ENCODE assay signal across 8 cellular contexts in genomic region chr12:4604684-4605193, GRCh38. TPM values are rescaled to one million over a fixed set of nuclear protein-coding genes. Genes with fewer than 3 reads are reported as not detected.
DNase-seq lines count a peak whose midpoint lies in the region; ATAC-seq, FAIRE-seq and TF ChIP-seq lines count a peak whose summit lies in the region.

No MANE protein-coding gene starts in this region.

- no peaks in the 10 kb centered on the region for H4K20me1 ChIP-seq in BLaER1 treated with 17β-estradiol and CSF1 and Interleukin-3, amounts not matched to agents 10 nM and 100 nM
- H4K20me1 ChIP-seq in HepG2 (ENCODE audit: insufficient read depth, low read length) = no peaks in the 10 kb centered on the region

- TF ChIP-seq POLR2A in HepG2 (IDR thresholded peaks at IDR 0.05; ENCODE audit: insufficient read depth in 1 of 2, low read depth in 2 of 2, low read length in 2 of 2) = peak; percentile 44 to 67; a peak in 3 of 4 replicates

- DNase-seq in NCI-H524 (lab: John Stamatoyannopoulos, UW) = peak; percentile 73 to 79
- peak; percentile 75 for DNase-seq in activated CD4-positive, alpha-beta T cell treated with anti-CD3 and anti-CD28 coated beads, Interleukin-2, amount 50 U/mL, for 1 hour
- peak; percentile 87 for DNase-seq in dermis blood vessel endothelial cell
- DNase-seq in HepG2 (ENCODE audit: low spot score) = peak; percentile 78
- DNase-seq in stimulated activated CD4-positive, alpha-beta T cell treated with anti-CD3 and anti-CD28 coated beads, Interleukin-4, amount 100 ng/mL, for 1 hour = peak; percentile 77

- ATAC-seq in GM19043 (IDR thresholded peaks at IDR 0.05; ENCODE audit: low read depth, unreplicated experiment) (peak; percentile 86), HG03378 (IDR thresholded peaks at IDR 0.05; ENCODE audit: unreplicated experiment) (peak; percentile 93), HepG2 (peak; percentile 97)

- 0 out of 20 replicates have a peak, but pooled peaks cover 0 to 3% (median 0%) of the 10 kb centered on the region in 10 experiments for H3K4me1 ChIP-seq in BLaER1 treated with 17β-estradiol and CSF1 and Interleukin-3, amounts not matched to agents 10 nM and 100 nM
- H3K4me1 ChIP-seq in HepG2 (ENCODE audit: insufficient read depth, low read length) = peaks cover 14% of the 10 kb centered on the region

- peak; percentile 83 for FAIRE-seq in HepG2 (lab: Jason Lieb, UNC)

- peak overlapping the region; percentile 53 to 76 (median 65); a peak in 20 of 22 replicates for H3K9ac ChIP-seq in BLaER1 treated with 17β-estradiol and CSF1 and Interleukin-3, amounts not matched to agents 10 nM and 100 nM
- peak overlapping the region; percentile 75 for H3K9ac ChIP-seq in HepG2 (ENCODE audit: insufficient read depth, low read depth, low read length)

- peak overlapping the region; percentile 59 for H2AFZ ChIP-seq in HepG2 (ENCODE audit: low read length)

- peaks cover 2% of the 10 kb centered on the region for H3K79me2 ChIP-seq in HepG2 (ENCODE audit: insufficient read depth, low read length)

- no peaks in the 10 kb centered on the region for H3K27me3 ChIP-seq in BLaER1 treated with 17β-estradiol and CSF1 and Interleukin-3, amounts not matched to agents 10 nM and 100 nM
- 0 out of 5 replicates have a peak, but pooled peaks cover 0 to 4% of the 10 kb centered on the region in 2 experiments for H3K27me3 ChIP-seq in HepG2 (ENCODE audit: control insufficient read depth in 1 of 2, insufficient read depth in 2 of 2, low read length in 2 of 2)

- no peaks in the 10 kb centered on the region for H3K9me3 ChIP-seq in BLaER1 treated with 17β-estradiol and CSF1 and Interleukin-3, amounts not matched to agents 10 nM and 100 nM (replicated peaks in 1 of 11)
- no peaks in the 10 kb centered on the region for H3K9me3 ChIP-seq in HepG2 (ENCODE audit: low read length)

- no TSS peak for BruUV-seq in HepG2 (replicated peaks; lab: Mats Ljungman, UMichigan)

- peak; percentile 93 for TF ChIP-seq CTCF in HepG2 (CRISPR knock-in tag; IDR thresholded peaks at IDR 0.05)

- CTCF ChIA-PET in HepG2 (lab: Yijun Ruan, JAX; ENCODE audit: low intra/inter-chr PET ratio, low total read pairs) = interaction anchor here (0.9 kb wide), 1 partner anchor 154 kb away, joined by 4 read pairs; no protein-coding TSS in a partner anchor

- POLR2A ChIA-PET in HepG2 (lab: Yijun Ruan, JAX) = interaction anchor here (1.3 kb wide), 1 partner anchor 44 kb away, joined by 4 read pairs; the partner anchor contains the start of genes AKAP3 and NDUFA9

- peak overlapping the region; percentile 34 to 72 (median 48); a peak in 20 of 22 replicates for H3K4me2 ChIP-seq in BLaER1 treated with 17β-estradiol and CSF1 and Interleukin-3, amounts not matched to agents 10 nM and 100 nM
- H3K4me2 ChIP-seq in HepG2 (ENCODE audit: low read depth, low read length) = peak overlapping the region; percentile 71

- in situ Hi-C loops in HepG2 (cut with HindIII; ENCODE audit: extremely low pct_ligation_motif_present, low pct_unique_long_range_greater_than_20kb) = no loop called here

- peak overlapping the region in 6 of 11 experiments; percentile 3 to 57 (median 44); a peak in 8 of 22 replicates for H3K27ac ChIP-seq in BLaER1 treated with 17β-estradiol and CSF1 and Interleukin-3, amounts not matched to agents 10 nM and 100 nM
- H3K27ac ChIP-seq in HepG2 (ENCODE audit: extremely low read length, insufficient read depth, low read length) = no peak overlapping the region

- no peaks in the 10 kb centered on the region for H3K36me3 ChIP-seq in BLaER1 treated with 17β-estradiol and CSF1 and Interleukin-3, amounts not matched to agents 10 nM and 100 nM
- no peaks in the 10 kb centered on the region; a peak in 1 of 5 replicates for H3K36me3 ChIP-seq in HepG2 (replicated peaks in 1 of 2; ENCODE audit: control insufficient read depth in 1 of 2, insufficient read depth in 2 of 2, low read length in 2 of 2)

- no peak for TF ChIP-seq RAD21 in HepG2 (CRISPR knock-in tag; IDR thresholded peaks at IDR 0.05)

- TF ChIP-seq EP300 in HepG2 (IDR thresholded peaks at IDR 0.05; ENCODE audit: low read depth in 2 of 2, low read length in 2 of 2) = no peak
- no peak for TF ChIP-seq EP300 in HepG2 (CRISPR knock-in tag; IDR thresholded peaks at IDR 0.05; ENCODE audit: borderline replicate concordance)

- intact Hi-C loops in HepG2 (cut with micrococcal nuclease; ENCODE audit: unreplicated experiment) = loop anchor here (2.0 to 10.0 kb wide), 2 partner anchors 44 to 150 kb away; partner anchors contain the start of genes AKAP3 and NDUFA9

- under 1% methylated on average over 14 of the region's 25 CpGs for WGBS in HepG2 (ENCODE audit: low lambda C conversion rate)

- peak overlapping the region; percentile 55 to 74 (median 64) for H3K4me3 ChIP-seq in BLaER1 treated with 17β-estradiol and CSF1 and Interleukin-3, amounts not matched to agents 10 nM and 100 nM
- H3K4me3 ChIP-seq in HepG2 (replicated peaks in 1 of 3; ENCODE audit: insufficient read depth in 1 of 3, low read depth in 2 of 3, low read length in 3 of 3) = peak overlapping the region; percentile 77 to 98 (median 91)

RNA-seq across cellular contexts. Expression of gene DYRK4, which starts 42.7 kb away (rescaled TPM):
- 18.9 and 29.0 TPM in 2 replicates for total RNA-seq in dermis blood vessel endothelial cell
- 40.2 and 47.4 TPM in 2 replicates for total RNA-seq in HepG2 (2016; rRNA removed; fragmentation: Illumina TruSeq; extraction: Trizol)
- total RNA-seq in HepG2 (2016; cell fraction: cytosol; rRNA removed; fragmentation: Illumina TruSeq; extraction: Trizol; ENCODE audit: low read depth) = 18.4 and 26.2 TPM in 2 replicates
- total RNA-seq in HepG2 (2016; cell fraction: insoluble cytoplasmic fraction; rRNA removed; fragmentation: Illumina TruSeq; extraction: Trizol) = 31.6 and 50.5 TPM in 2 replicates
- total RNA-seq in HepG2 (2016; cell fraction: membrane; rRNA removed; fragmentation: Illumina TruSeq; extraction: Trizol) = 29.5 and 31.7 TPM in 2 replicates
- 20.3 and 23.7 TPM in 2 replicates for total RNA-seq in HepG2 (2016; cell fraction: nucleus; rRNA removed; fragmentation: Illumina TruSeq; extraction: Trizol)
- 27.9 and 29.4 TPM in 2 replicates for polyA plus RNA-seq in HepG2 (2011; rRNA removed)
- polyA plus RNA-seq in HepG2 (2011; cell fraction: cytosol; rRNA removed) = 19.8 and 23.1 TPM in 2 replicates
- 15.5 and 18.9 TPM in 2 replicates for polyA plus RNA-seq in HepG2 (2011; cell fraction: nucleus; rRNA removed)
- polyA plus RNA-seq in HepG2 (2012) = 20.8 and 21.2 TPM in 2 replicates
- 18.4 and 23.4 TPM in 2 replicates for polyA plus RNA-seq in HepG2 (2016; cell fraction: cytosol; fragmentation: Illumina TruSeq; extraction: Trizol; ENCODE audit: low read depth)
- polyA plus RNA-seq in HepG2 (2016; cell fraction: insoluble cytoplasmic fraction; fragmentation: Illumina TruSeq; extraction: Trizol; ENCODE audit: low read depth) = 52.5 and 53.4 TPM in 2 replicates
- polyA plus RNA-seq in HepG2 (2016; cell fraction: membrane; fragmentation: Illumina TruSeq; extraction: Trizol; ENCODE audit: low read depth) = 28.6 and 29.4 TPM in 2 replicates
- polyA plus RNA-seq in HepG2 (2016; cell fraction: nucleus; fragmentation: Illumina TruSeq; extraction: Trizol; ENCODE audit: insufficient read depth, low read depth) = 27.7 and 33.8 TPM in 2 replicates
- 12.7 and 17.0 TPM in 2 replicates for polyA minus RNA-seq in HepG2 (2011; rRNA and poly(A)+ RNA removed; ENCODE audit: low replicate concordance)
- 6.2 TPM in 2 replicates for polyA minus RNA-seq in HepG2 (2011; cell fraction: cytosol; rRNA and poly(A)+ RNA removed)
- polyA minus RNA-seq in HepG2 (2011; cell fraction: nucleus; rRNA and poly(A)+ RNA removed) = 12.5 and 17.7 TPM in 2 replicates

RNA-seq across cellular contexts. Expression of gene AKAP3, which starts 44.1 kb away (rescaled TPM):
- total RNA-seq in dermis blood vessel endothelial cell (0.85 and 2.4 TPM in 2 replicates), HepG2 (2016; rRNA removed; fragmentation: Illumina TruSeq; extraction: Trizol) (0.49 and 0.84 TPM in 2 replicates)
- 0.30 and 1.1 TPM in 2 replicates for total RNA-seq in HepG2 (2016; cell fraction: cytosol; rRNA removed; fragmentation: Illumina TruSeq; extraction: Trizol; ENCODE audit: low read depth)
- total RNA-seq in HepG2 (2016; cell fraction: insoluble cytoplasmic fraction; rRNA removed; fragmentation: Illumina TruSeq; extraction: Trizol) = 0.27 and 0.37 TPM in 2 replicates
- 0.31 and 1.7 TPM in 2 replicates for total RNA-seq in HepG2 (2016; cell fraction: membrane; rRNA removed; fragmentation: Illumina TruSeq; extraction: Trizol)
- total RNA-seq in HepG2 (2016; cell fraction: nucleus; rRNA removed; fragmentation: Illumina TruSeq; extraction: Trizol) = 0.59 and 0.97 TPM in 2 replicates
- 0.09 and 0.22 TPM in 2 replicates for polyA plus RNA-seq in HepG2 (2011; rRNA removed)
- polyA plus RNA-seq in HepG2 (2011; cell fraction: cytosol; rRNA removed) = 0.14 and 0.30 TPM in 2 replicates
- polyA plus RNA-seq in HepG2 (2011; cell fraction: nucleus; rRNA removed) = 0.16 and 0.68 TPM in 2 replicates
- polyA plus RNA-seq in HepG2 (2012) = 0.38 and 0.61 TPM in 2 replicates
- polyA plus RNA-seq in HepG2 (2016; cell fraction: cytosol; fragmentation: Illumina TruSeq; extraction: Trizol; ENCODE audit: low read depth) = not detected in 2 replicates
- polyA plus RNA-seq in HepG2 (2016; cell fraction: insoluble cytoplasmic fraction; fragmentation: Illumina TruSeq; extraction: Trizol; ENCODE audit: low read depth) = 0.17 and 0.19 TPM in 2 replicates
- 0.15 and 0.50 TPM in 2 replicates for polyA plus RNA-seq in HepG2 (2016; cell fraction: membrane; fragmentation: Illumina TruSeq; extraction: Trizol; ENCODE audit: low read depth)
- polyA plus RNA-seq in HepG2 (2016; cell fraction: nucleus; fragmentation: Illumina TruSeq; extraction: Trizol; ENCODE audit: insufficient read depth, low read depth) = not detected in 2 replicates
- 0.08 and 1.3 TPM in 2 replicates for polyA minus RNA-seq in HepG2 (2011; rRNA and poly(A)+ RNA removed; ENCODE audit: low replicate concordance)
- 0.18 TPM in 1 of 2 replicates, not detected in the other for polyA minus RNA-seq in HepG2 (2011; cell fraction: cytosol; rRNA and poly(A)+ RNA removed)
- 2.1 and 2.3 TPM in 2 replicates for polyA minus RNA-seq in HepG2 (2011; cell fraction: nucleus; rRNA and poly(A)+ RNA removed)

RNA-seq across cellular contexts. Expression of gene NDUFA9, which starts 44.2 kb away (rescaled TPM):
- total RNA-seq in dermis blood vessel endothelial cell (54.5 and 75.2 TPM in 2 replicates), HepG2 (2016; rRNA removed; fragmentation: Illumina TruSeq; extraction: Trizol) (143 and 150 TPM in 2 replicates)
- 27.8 and 35.4 TPM in 2 replicates for total RNA-seq in HepG2 (2016; cell fraction: cytosol; rRNA removed; fragmentation: Illumina TruSeq; extraction: Trizol; ENCODE audit: low read depth)
- 149 and 153 TPM in 2 replicates for total RNA-seq in HepG2 (2016; cell fraction: insoluble cytoplasmic fraction; rRNA removed; fragmentation: Illumina TruSeq; extraction: Trizol)
- total RNA-seq in HepG2 (2016; cell fraction: membrane; rRNA removed; fragmentation: Illumina TruSeq; extraction: Trizol) = 41.9 and 47.6 TPM in 2 replicates
- total RNA-seq in HepG2 (2016; cell fraction: nucleus; rRNA removed; fragmentation: Illumina TruSeq; extraction: Trizol) = 109 and 116 TPM in 2 replicates
- 68.0 and 70.7 TPM in 2 replicates for polyA plus RNA-seq in HepG2 (2011; rRNA removed)
- polyA plus RNA-seq in HepG2 (2011; cell fraction: cytosol; rRNA removed) = 39.6 and 92.8 TPM in 2 replicates
- 24.3 and 29.9 TPM in 2 replicates for polyA plus RNA-seq in HepG2 (2011; cell fraction: nucleus; rRNA removed)
- 90.7 and 91.2 TPM in 2 replicates for polyA plus RNA-seq in HepG2 (2012)
- polyA plus RNA-seq in HepG2 (2016; cell fraction: cytosol; fragmentation: Illumina TruSeq; extraction: Trizol; ENCODE audit: low read depth) = 30.7 and 33.6 TPM in 2 replicates
- 85.5 and 94.2 TPM in 2 replicates for polyA plus RNA-seq in HepG2 (2016; cell fraction: insoluble cytoplasmic fraction; fragmentation: Illumina TruSeq; extraction: Trizol; ENCODE audit: low read depth)
- 24.3 and 28.0 TPM in 2 replicates for polyA plus RNA-seq in HepG2 (2016; cell fraction: membrane; fragmentation: Illumina TruSeq; extraction: Trizol; ENCODE audit: low read depth)
- polyA plus RNA-seq in HepG2 (2016; cell fraction: nucleus; fragmentation: Illumina TruSeq; extraction: Trizol; ENCODE audit: insufficient read depth, low read depth) = 107 and 111 TPM in 2 replicates
- polyA minus RNA-seq in HepG2 (2011; rRNA and poly(A)+ RNA removed; ENCODE audit: low replicate concordance) = 393 and 599 TPM in 2 replicates
- 70.5 and 80.5 TPM in 2 replicates for polyA minus RNA-seq in HepG2 (2011; cell fraction: cytosol; rRNA and poly(A)+ RNA removed)
- 53.8 and 55.3 TPM in 2 replicates for polyA minus RNA-seq in HepG2 (2011; cell fraction: nucleus; rRNA and poly(A)+ RNA removed)
